23 cellular contexts compared by ENCODE assay signal in the genomic region with DNA sequence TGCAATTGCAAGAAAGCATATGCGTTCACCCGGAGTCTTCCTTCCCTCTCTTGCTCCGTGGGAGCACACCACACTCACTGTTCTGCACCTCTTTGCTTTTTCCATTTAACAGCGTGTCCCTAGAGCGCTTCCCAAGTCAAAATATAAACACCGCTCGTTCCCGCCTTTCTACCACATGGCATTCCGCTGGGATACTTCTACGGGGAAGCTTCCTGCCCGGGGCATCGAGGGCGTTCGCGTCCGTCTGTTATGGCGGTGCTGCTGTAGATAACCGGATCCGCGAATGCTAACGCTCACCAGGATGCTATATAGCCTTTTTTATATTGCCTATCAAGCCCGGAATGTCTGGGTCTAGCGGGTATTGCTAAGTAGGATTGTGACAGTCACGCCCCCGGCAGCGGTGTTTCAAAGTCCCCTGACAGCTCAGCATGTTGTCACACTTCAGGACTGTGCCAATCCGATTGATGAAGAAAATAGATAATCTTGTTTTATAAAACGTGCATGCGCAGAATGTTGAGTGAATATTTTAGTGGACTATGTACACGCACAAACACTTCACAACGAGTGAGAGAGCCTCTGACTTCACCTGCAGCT. TPM values are rescaled to one million over a fixed set of nuclear protein-coding genes. Genes with fewer than 3 reads are reported as not detected.
A peak's percentile ranks its signal among the peaks of the same experiment; 100 is the strongest.
DNase-seq lines count a peak whose midpoint lies in the region; ATAC-seq, FAIRE-seq and TF ChIP-seq lines count a peak whose summit lies in the region.
"Had no signal": no experiment of that assay in that cellular context is flagged by ENCODE, and none has a peak within 500 bp of the region (broad histone marks: within the 10 kb centered on the region; RNA-seq: fewer than 3 reads in every experiment).

No MANE protein-coding gene starts in this region.

- H3K14ac ChIP-seq in H1 (ENCODE audit: insufficient read length): no peak overlapping the region

- POLR2A ChIA-PET in HepG2 (lab: Yijun Ruan, JAX) (interaction anchor here (1.2 kb wide), 1 partner anchor 34 kb away, joined by 7 read pairs; a partner anchor contains a TSS), H1 (lab: Charles Lee; ENCODE audit: partially characterized antibody) (interaction anchor here (0.8 to 1.0 kb wide), 2 partner anchors 9 to 14 kb away, joined by 3 to 4 read pairs; no protein-coding TSS in a partner anchor)

- no peaks in the 10 kb centered on the region for H3K36me3 ChIP-seq in HepG2 (replicated peaks in 1 of 2; ENCODE audit: control insufficient read depth in 1 of 2, insufficient read depth in 2 of 2, low read length in 2 of 2)
- H3K36me3 ChIP-seq in right lobe of liver: no peaks in the 10 kb centered on the region
- no peaks in the 10 kb centered on the region for H3K36me3 ChIP-seq in H1 (ENCODE audit: control insufficient read depth in 2 of 4, insufficient read depth in 4 of 4, low read length in 3 of 4)
- H3K36me3 ChIP-seq in prostate gland: no peaks in the 10 kb centered on the region
- no peaks in the 10 kb centered on the region for H3K36me3 ChIP-seq in H7 (replicated peaks; ENCODE audit: control insufficient read depth, insufficient read depth, low read length)
- H3K36me3 ChIP-seq: BLaER1 treated with 17β-estradiol and CSF1 and Interleukin-3, amounts not matched to agents 10 nM and 100 nM had no signal

- H3K9ac ChIP-seq in HepG2 (ENCODE audit: insufficient read depth, low read depth, low read length): no peak overlapping the region
- no peak overlapping the region for H3K9ac ChIP-seq in H1 (replicated peaks in 1 of 4; ENCODE audit: extremely low read depth in 1 of 4, low read depth in 3 of 4, low read length in 3 of 4)
- H3K9ac ChIP-seq: BLaER1 treated with 17β-estradiol and CSF1 and Interleukin-3, amounts not matched to agents 10 nM and 100 nM had no signal

- no peak overlapping the region for H3K18ac ChIP-seq in H1 (ENCODE audit: extremely low read depth, low read length)

- no peak overlapping the region for H4K91ac ChIP-seq in H1 (replicated peaks; ENCODE audit: insufficient read length, low read length)

- H4K5ac ChIP-seq in H1 (ENCODE audit: insufficient read length, low read depth, low read length): no peak overlapping the region

- 88% methylated on average over 31 of the region's 31 CpGs for WGBS in HepG2 (ENCODE audit: low lambda C conversion rate)
- 94% methylated on average over 25 of the region's 31 CpGs for WGBS in right lobe of liver (ENCODE audit: insufficient coverage, low coverage, low lambda C conversion rate, missing lambda C conversion rate)
- 90% methylated on average over 31 of the region's 31 CpGs; no CpG with 5 or more reads in 1 of the 2 experiments for WGBS in H1 (ENCODE audit: extremely low coverage in 1 of 2, insufficient coverage in 1 of 2, insufficient read length in 1 of 2, insufficient replicate concordance in 2 of 2, low coverage in 1 of 2, low lambda C conversion rate in 2 of 2, missing lambda C conversion rate in 1 of 2), 2 experiments
- 89% methylated on average over 31 of the region's 31 CpGs for WGBS in prostate gland

- H3K27ac ChIP-seq in HepG2 (ENCODE audit: extremely low read length, insufficient read depth, low read length) (no peak overlapping the region), right lobe of liver (no peak overlapping the region), H1 (ENCODE audit: low read depth, low read length) (no peak overlapping the region), prostate gland (peak overlapping the region; percentile 91 to 92)
- H3K27ac ChIP-seq: BLaER1 treated with 17β-estradiol and CSF1 and Interleukin-3, amounts not matched to agents 10 nM and 100 nM; HL-60 had no signal

- TF ChIP-seq RAD21 in HepG2 (CRISPR knock-in tag; IDR thresholded peaks at IDR 0.05) (no peak), H1 (IDR thresholded peaks at IDR 0.05 in 1 of 2, conservative IDR thresholded peaks at IDR 0.05 in 1 of 2; ENCODE audit: low read depth in 2 of 2, low read length in 2 of 2) (no peak)

- TF ChIP-seq POLR2A in HepG2 (IDR thresholded peaks at IDR 0.05; ENCODE audit: insufficient read depth in 1 of 2, low read depth in 2 of 2, low read length in 2 of 2): no peak
- no peak for TF ChIP-seq POLR2A in right lobe of liver (IDR thresholded peaks at IDR 0.05)
- TF ChIP-seq POLR2A in H1 (IDR thresholded peaks at IDR 0.05; ENCODE audit: control extremely low read depth in 1 of 2, low read depth in 2 of 2, low read length in 2 of 2): no peak
- TF ChIP-seq POLR2A in prostate gland (IDR thresholded peaks at IDR 0.05): no peak

- no peak overlapping the region for H2BK20ac ChIP-seq in H1 (ENCODE audit: low read length)

- no peak overlapping the region for H3K23ac ChIP-seq in H1 (ENCODE audit: insufficient read length)

- no peak overlapping the region for H2AFZ ChIP-seq in HepG2 (ENCODE audit: low read length)
- H2AFZ ChIP-seq in H1 (ENCODE audit: low read length): no peak overlapping the region

- no peaks in the 10 kb centered on the region for H3K79me1 ChIP-seq in H1 (ENCODE audit: low read depth, low read length)

- H3K79me2 ChIP-seq in HepG2 (ENCODE audit: insufficient read depth, low read length): no peaks in the 10 kb centered on the region
- no peaks in the 10 kb centered on the region for H3K79me2 ChIP-seq in H1 (ENCODE audit: control insufficient read depth in 1 of 2, insufficient read depth in 2 of 2, low read length in 2 of 2)

- intact Hi-C loops in HepG2 (cut with micrococcal nuclease; ENCODE audit: unreplicated experiment): no loop called here
- intact Hi-C loops in right lobe of liver (cut with DNase I): no loop called here
- intact Hi-C loops in prostate gland (cut with DNase I): no loop called here

- DNase-seq in HepG2 (ENCODE audit: low spot score) (peak; percentile 32), right lobe of liver (no peak), H1 (ENCODE audit: low read depth in 1 of 2, low spot score in 2 of 2) (no peak), prostate gland (ENCODE audit: low spot score) (no peak), H7 (no peak), globus pallidus (ENCODE audit: low spot score) (no peak)
- DNase-seq in stimulated activated CD8-positive, alpha-beta memory T cell treated with anti-CD3 and anti-CD28 coated beads, Interleukin-4, amount 100 ng/mL, for 48 hours: no peak
- DNase-seq: 8988T; CD4-positive, CD25-positive, alpha-beta regulatory T cell; CD8-positive, alpha-beta memory T cell; COR-L47; DMS 273 treated with DMSO at 0.1 percent for 48 hours; DMS53; DND-41; EL; HCEC 1CT; HFFc6; IMR-90 had no signal

- no peak overlapping the region for H2BK5ac ChIP-seq in H1 (ENCODE audit: low read depth, low read length)

- BruUV-seq in HepG2 (replicated peaks; lab: Mats Ljungman, UMichigan): no TSS peak

- CTCF ChIA-PET in HepG2 (lab: Yijun Ruan, JAX; ENCODE audit: low intra/inter-chr PET ratio, low total read pairs) (interaction anchor here (1.4 kb wide), 1 partner anchor 15 kb away, joined by 4 read pairs; no protein-coding TSS in a partner anchor), H1 (lab: Charles Lee; ENCODE audit: partially characterized antibody) (interaction anchor here (0.6 to 0.8 kb wide), 3 partner anchors 15 to 60 kb away, joined by 3 read pairs; no protein-coding TSS in a partner anchor)

- H3K4me1 ChIP-seq in HepG2 (ENCODE audit: insufficient read depth, low read length) (peaks cover 67% of the 10 kb centered on the region), right lobe of liver (peaks cover 0 to 16% (median 2%) of the 10 kb centered on the region in 4 donors), H1 (replicated peaks in 1 of 4; ENCODE audit: control insufficient read depth in 3 of 4, insufficient read depth in 4 of 4, low read length in 3 of 4) (peaks cover 3 to 11% (median 6%) of the 10 kb centered on the region in 4 experiments; a peak in 6 of 7 replicates), prostate gland (replicated peaks) (peaks cover 41% of the 10 kb centered on the region)

- ATAC-seq in HepG2 (no peak), right lobe of liver (no peak)

- no peak overlapping the region for H3K4me3 ChIP-seq in HepG2 (replicated peaks in 1 of 3; ENCODE audit: insufficient read depth in 1 of 3, low read depth in 2 of 3, low read length in 3 of 3)
- no peak overlapping the region for H3K4me3 ChIP-seq in right lobe of liver
- no peak overlapping the region for H3K4me3 ChIP-seq in H1 (ENCODE audit: extremely low read depth in 1 of 4, insufficient read depth in 2 of 4, low read depth in 3 of 4, low read length in 4 of 4)
- H3K4me3 ChIP-seq in prostate gland: no peak overlapping the region
- H3K4me3 ChIP-seq in H7 (ENCODE audit: insufficient read depth, low read depth, low read length): no peak overlapping the region
- H3K4me3 ChIP-seq: BLaER1 treated with 17β-estradiol and CSF1 and Interleukin-3, amounts not matched to agents 10 nM and 100 nM had no signal

- TF ChIP-seq EP300 in HepG2 (IDR thresholded peaks at IDR 0.05; ENCODE audit: low read depth in 2 of 2, low read length in 2 of 2) (no peak), HepG2 (CRISPR knock-in tag; IDR thresholded peaks at IDR 0.05; ENCODE audit: borderline replicate concordance) (no peak), H1 (IDR thresholded peaks at IDR 0.05; ENCODE audit: borderline replicate concordance in 1 of 2, low read depth in 2 of 2, low read length in 2 of 2) (no peak)

- H2BK12ac ChIP-seq in H1 (ENCODE audit: low read depth, low read length): no peak overlapping the region

- H3K27me3 ChIP-seq in HepG2 (ENCODE audit: control insufficient read depth in 1 of 2, insufficient read depth in 2 of 2, low read length in 2 of 2) (no peaks in the 10 kb centered on the region; a peak in 1 of 5 replicates), right lobe of liver (no peaks in the 10 kb centered on the region), H1 (replicated peaks in 1 of 4; ENCODE audit: control insufficient read depth in 3 of 4, extremely low read depth in 1 of 4, insufficient read depth in 3 of 4, low read length in 3 of 4) (no peaks in the 10 kb centered on the region), prostate gland (replicated peaks; ENCODE audit: insufficient read depth) (no peaks in the 10 kb centered on the region), H7 (ENCODE audit: control insufficient read depth, insufficient read depth, low read length) (no peaks in the 10 kb centered on the region)
- H3K27me3 ChIP-seq: BLaER1 treated with 17β-estradiol and CSF1 and Interleukin-3, amounts not matched to agents 10 nM and 100 nM had no signal

- no peak overlapping the region for H3K4ac ChIP-seq in H1 (replicated peaks; ENCODE audit: insufficient read length, low read depth, low read length)

- H2BK120ac ChIP-seq in H1 (replicated peaks; ENCODE audit: low read depth, low read length): no peak overlapping the region

- no peaks in the 10 kb centered on the region for H3K9me3 ChIP-seq in HepG2 (ENCODE audit: low read length)
- H3K9me3 ChIP-seq in right lobe of liver: no peaks in the 10 kb centered on the region
- no peaks in the 10 kb centered on the region for H3K9me3 ChIP-seq in H1 (ENCODE audit: insufficient read depth in 2 of 2, low read depth in 1 of 2, low read length in 1 of 2)
- H3K9me3 ChIP-seq in prostate gland: no peaks in the 10 kb centered on the region
- H3K9me3 ChIP-seq: BLaER1 treated with 17β-estradiol and CSF1 and Interleukin-3, amounts not matched to agents 10 nM and 100 nM had no signal

- H2BK15ac ChIP-seq in H1 (ENCODE audit: low read length): no peak overlapping the region

- no peak overlapping the region for H2AK5ac ChIP-seq in H1 (ENCODE audit: low read depth, low read length)

- H4K20me1 ChIP-seq in HepG2 (ENCODE audit: insufficient read depth, low read length) (no peaks in the 10 kb centered on the region), H1 (replicated peaks in 1 of 2; ENCODE audit: control insufficient read depth in 1 of 2, insufficient read depth in 2 of 2, low read length in 2 of 2) (no peaks in the 10 kb centered on the region)
- H4K20me1 ChIP-seq: BLaER1 treated with 17β-estradiol and CSF1 and Interleukin-3, amounts not matched to agents 10 nM and 100 nM had no signal

- no peak overlapping the region for H3K56ac ChIP-seq in H1 (replicated peaks; ENCODE audit: insufficient read length, low read depth, low read length)

- H4K8ac ChIP-seq in H1 (ENCODE audit: extremely low read depth, insufficient read depth, low read length): no peak overlapping the region

- H3K4me2 ChIP-seq in HepG2 (ENCODE audit: low read depth, low read length): no peak overlapping the region
- no peak overlapping the region for H3K4me2 ChIP-seq in H1 (ENCODE audit: insufficient read depth in 1 of 2, low read depth in 2 of 2, low read length in 2 of 2)
- H3K4me2 ChIP-seq: BLaER1 treated with 17β-estradiol and CSF1 and Interleukin-3, amounts not matched to agents 10 nM and 100 nM had no signal

- in situ Hi-C loops in HepG2 (cut with HindIII; ENCODE audit: extremely low pct_ligation_motif_present, low pct_unique_long_range_greater_than_20kb): no loop called here

- H3K23me2 ChIP-seq in H1 (ENCODE audit: low read depth, low read length): no peaks in the 10 kb centered on the region

- TF ChIP-seq CTCF in HepG2 (CRISPR knock-in tag; IDR thresholded peaks at IDR 0.05): no peak
- no peak for TF ChIP-seq CTCF in right lobe of liver (IDR thresholded peaks at IDR 0.05)
- no peak for TF ChIP-seq CTCF in H1 (IDR thresholded peaks at IDR 0.05; ENCODE audit: control extremely low read depth in 1 of 3, insufficient read depth in 1 of 3, low read depth in 1 of 3, low read length in 3 of 3)
- no peak for TF ChIP-seq CTCF in prostate gland (IDR thresholded peaks at IDR 0.05)

- no peak for FAIRE-seq in HepG2 (lab: Jason Lieb, UNC)
- no peak for FAIRE-seq in H1 (lab: Jason Lieb, UNC)
- FAIRE-seq: G401.6, GM12891, GM19239 had no signal

RNA-seq across cellular contexts. Expression of a gene that starts 31.0 kb away (rescaled TPM):
- total RNA-seq in HepG2 (2016; rRNA removed; fragmentation: Illumina TruSeq; extraction: Trizol) (3.8 and 5.5 TPM in 2 replicates), right lobe of liver (1 to 10 TPM; 1.7 to 3.1 (median 2.1) TPM), prostate gland (10 to 100 TPM; 11.8 to 19.7 TPM)
- 46.8 and 47.3 TPM in 2 replicates for total RNA-seq in HepG2 (2016; cell fraction: cytosol; rRNA removed; fragmentation: Illumina TruSeq; extraction: Trizol; ENCODE audit: low read depth)
- total RNA-seq in HepG2 (2016; cell fraction: insoluble cytoplasmic fraction; rRNA removed; fragmentation: Illumina TruSeq; extraction: Trizol): 2.3 and 7.7 TPM in 2 replicates
- 11.8 and 13.0 TPM in 2 replicates for total RNA-seq in HepG2 (2016; cell fraction: membrane; rRNA removed; fragmentation: Illumina TruSeq; extraction: Trizol)
- 6.5 and 8.4 TPM in 2 replicates for total RNA-seq in HepG2 (2016; cell fraction: nucleus; rRNA removed; fragmentation: Illumina TruSeq; extraction: Trizol)
- polyA plus RNA-seq in HepG2 (2011; rRNA removed) (4.1 and 4.8 TPM in 2 replicates), H1 (2011; rRNA removed) (4.1 and 4.8 TPM in 2 replicates)
- polyA plus RNA-seq in HepG2 (2011; cell fraction: cytosol; rRNA removed): 1.4 TPM in 2 replicates
- polyA plus RNA-seq in HepG2 (2011; cell fraction: nucleus; rRNA removed): 17.6 and 21.2 TPM in 2 replicates
- polyA plus RNA-seq in HepG2 (2012): 2.2 and 4.3 TPM in 2 replicates
- 0.32 and 0.43 TPM in 2 replicates for polyA plus RNA-seq in HepG2 (2016; cell fraction: cytosol; fragmentation: Illumina TruSeq; extraction: Trizol; ENCODE audit: low read depth)
- 2.2 and 2.4 TPM in 2 replicates for polyA plus RNA-seq in HepG2 (2016; cell fraction: insoluble cytoplasmic fraction; fragmentation: Illumina TruSeq; extraction: Trizol; ENCODE audit: low read depth)
- 0.74 and 0.84 TPM in 2 replicates for polyA plus RNA-seq in HepG2 (2016; cell fraction: membrane; fragmentation: Illumina TruSeq; extraction: Trizol; ENCODE audit: low read depth)
- polyA plus RNA-seq in HepG2 (2016; cell fraction: nucleus; fragmentation: Illumina TruSeq; extraction: Trizol; ENCODE audit: insufficient read depth, low read depth): 19.3 and 21.2 TPM in 2 replicates
- polyA minus RNA-seq in HepG2 (2011; rRNA and poly(A)+ RNA removed; ENCODE audit: low replicate concordance): 3.0 and 3.8 TPM in 2 replicates
- 1.8 and 4.1 TPM in 2 replicates for polyA minus RNA-seq in HepG2 (2011; cell fraction: cytosol; rRNA and poly(A)+ RNA removed)
- polyA minus RNA-seq in HepG2 (2011; cell fraction: nucleus; rRNA and poly(A)+ RNA removed): 7.0 and 8.0 TPM in 2 replicates
- 11.5 and 11.6 TPM in 2 replicates for total RNA-seq in H1 (2021; fragmentation: NEBNext Ultra II Directional; extraction: Animal tissue kit (Norgen Biotek cat#: 25700))
- polyA plus RNA-seq in H1 (2011; cell fraction: cytosol; rRNA removed): 6.4 TPM
- 11.8 TPM for polyA plus RNA-seq in H1 (2011; cell fraction: nucleus; rRNA removed)
- polyA plus RNA-seq in H1 (2012, experiment 1 of 2): 8.1 to 15.2 TPM (median 9.5 TPM) in 4 replicates
- polyA plus RNA-seq in H1 (2012, experiment 2 of 2): 3.3 TPM
- 3.0 TPM for polyA plus RNA-seq in H1 (2013, experiment 1 of 2)
- 2.9 TPM for polyA plus RNA-seq in H1 (2013, experiment 2 of 2)
- 3.7 and 4.0 TPM in 2 replicates for polyA minus RNA-seq in H1 (2011; rRNA and poly(A)+ RNA removed)
- polyA minus RNA-seq in H1 (2011; cell fraction: cytosol; rRNA and poly(A)+ RNA removed): 8.0 TPM
- polyA minus RNA-seq in H1 (2011; cell fraction: nucleus; rRNA and poly(A)+ RNA removed): 3.8 TPM
- 3.8 and 4.2 TPM in 2 replicates for total RNA-seq in H7 (2014; rRNA removed; shearing (Covaris generic))
- polyA plus RNA-seq: CD4-positive, CD25-positive, alpha-beta regulatory T cell; CD8-positive, alpha-beta memory T cell had no signal

RNA-seq across cellular contexts. Expression of a gene that starts 31.8 kb away (rescaled TPM):
- total RNA-seq in HepG2 (2016; rRNA removed; fragmentation: Illumina TruSeq; extraction: Trizol) (24.7 and 24.9 TPM in 2 replicates), right lobe of liver (10 to 100 TPM in 4 of 6 experiments, 1 to 10 TPM in 2; 5.8 to 21.0 (median 14.4) TPM), prostate gland (10 to 100 TPM; 29.1 to 41.9 TPM)
- total RNA-seq in HepG2 (2016; cell fraction: cytosol; rRNA removed; fragmentation: Illumina TruSeq; extraction: Trizol; ENCODE audit: low read depth): 4.0 and 5.5 TPM in 2 replicates
- 22.2 and 25.3 TPM in 2 replicates for total RNA-seq in HepG2 (2016; cell fraction: insoluble cytoplasmic fraction; rRNA removed; fragmentation: Illumina TruSeq; extraction: Trizol)
- 15.6 and 15.7 TPM in 2 replicates for total RNA-seq in HepG2 (2016; cell fraction: membrane; rRNA removed; fragmentation: Illumina TruSeq; extraction: Trizol)
- total RNA-seq in HepG2 (2016; cell fraction: nucleus; rRNA removed; fragmentation: Illumina TruSeq; extraction: Trizol): 18.9 and 20.0 TPM in 2 replicates
- polyA plus RNA-seq in HepG2 (2011; rRNA removed) (14.9 and 18.6 TPM in 2 replicates), H1 (2011; rRNA removed) (21.1 and 29.7 TPM in 2 replicates)
- 10.0 and 12.5 TPM in 2 replicates for polyA plus RNA-seq in HepG2 (2011; cell fraction: cytosol; rRNA removed)
- polyA plus RNA-seq in HepG2 (2011; cell fraction: nucleus; rRNA removed): 35.5 and 43.5 TPM in 2 replicates
- 20.5 and 25.8 TPM in 2 replicates for polyA plus RNA-seq in HepG2 (2012)
- polyA plus RNA-seq in HepG2 (2016; cell fraction: cytosol; fragmentation: Illumina TruSeq; extraction: Trizol; ENCODE audit: low read depth): 3.1 and 3.8 TPM in 2 replicates
- polyA plus RNA-seq in HepG2 (2016; cell fraction: insoluble cytoplasmic fraction; fragmentation: Illumina TruSeq; extraction: Trizol; ENCODE audit: low read depth): 10.7 and 16.1 TPM in 2 replicates
- polyA plus RNA-seq in HepG2 (2016; cell fraction: membrane; fragmentation: Illumina TruSeq; extraction: Trizol; ENCODE audit: low read depth): 8.3 and 8.6 TPM in 2 replicates
- 19.8 and 20.3 TPM in 2 replicates for polyA plus RNA-seq in HepG2 (2016; cell fraction: nucleus; fragmentation: Illumina TruSeq; extraction: Trizol; ENCODE audit: insufficient read depth, low read depth)
- 7.0 and 54.0 TPM in 2 replicates for polyA minus RNA-seq in HepG2 (2011; rRNA and poly(A)+ RNA removed; ENCODE audit: low replicate concordance)
- polyA minus RNA-seq in HepG2 (2011; cell fraction: cytosol; rRNA and poly(A)+ RNA removed): 16.7 and 20.3 TPM in 2 replicates
- polyA minus RNA-seq in HepG2 (2011; cell fraction: nucleus; rRNA and poly(A)+ RNA removed): 27.6 and 28.5 TPM in 2 replicates
- total RNA-seq in H1 (2021; fragmentation: NEBNext Ultra II Directional; extraction: Animal tissue kit (Norgen Biotek cat#: 25700)): 109 and 111 TPM in 2 replicates
- 28.8 TPM for polyA plus RNA-seq in H1 (2011; cell fraction: cytosol; rRNA removed)
- 47.7 TPM for polyA plus RNA-seq in H1 (2011; cell fraction: nucleus; rRNA removed)
- polyA plus RNA-seq in H1 (2012, experiment 1 of 2): 46.6 to 63.2 TPM (median 51.9 TPM) in 4 replicates
- polyA plus RNA-seq in H1 (2012, experiment 2 of 2): 41.5 TPM
- polyA plus RNA-seq in H1 (2013, experiment 1 of 2): 32.7 TPM
- polyA plus RNA-seq in H1 (2013, experiment 2 of 2): 34.5 TPM
- polyA minus RNA-seq in H1 (2011; rRNA and poly(A)+ RNA removed): 64.0 and 65.1 TPM in 2 replicates
- 50.4 TPM for polyA minus RNA-seq in H1 (2011; cell fraction: cytosol; rRNA and poly(A)+ RNA removed)
- 44.3 TPM for polyA minus RNA-seq in H1 (2011; cell fraction: nucleus; rRNA and poly(A)+ RNA removed)
- 81.8 and 95.8 TPM in 2 replicates for total RNA-seq in H7 (2014; rRNA removed; shearing (Covaris generic))

RNA-seq across cellular contexts. Expression of a gene that starts 33.9 kb away (rescaled TPM):
- total RNA-seq in HepG2 (2016; rRNA removed; fragmentation: Illumina TruSeq; extraction: Trizol) (13.4 and 36.4 TPM in 2 replicates), right lobe of liver (10 to 100 TPM; 42.7 to 94.1 (median 71.0) TPM), prostate gland (100 to 1,000 TPM; 167 to 217 TPM)
- 13.8 and 16.4 TPM in 2 replicates for total RNA-seq in HepG2 (2016; cell fraction: cytosol; rRNA removed; fragmentation: Illumina TruSeq; extraction: Trizol; ENCODE audit: low read depth)
- total RNA-seq in HepG2 (2016; cell fraction: insoluble cytoplasmic fraction; rRNA removed; fragmentation: Illumina TruSeq; extraction: Trizol): 12.1 and 36.9 TPM in 2 replicates
- total RNA-seq in HepG2 (2016; cell fraction: membrane; rRNA removed; fragmentation: Illumina TruSeq; extraction: Trizol): 20.3 and 20.7 TPM in 2 replicates
- 47.6 and 57.6 TPM in 2 replicates for total RNA-seq in HepG2 (2016; cell fraction: nucleus; rRNA removed; fragmentation: Illumina TruSeq; extraction: Trizol)
- polyA plus RNA-seq in HepG2 (2011; rRNA removed) (21.6 and 23.6 TPM in 2 replicates), H1 (2011; rRNA removed) (14.8 and 32.7 TPM in 2 replicates)
- 16.3 and 29.8 TPM in 2 replicates for polyA plus RNA-seq in HepG2 (2011; cell fraction: cytosol; rRNA removed)
- polyA plus RNA-seq in HepG2 (2011; cell fraction: nucleus; rRNA removed): 231 and 320 TPM in 2 replicates
- 50.7 and 73.8 TPM in 2 replicates for polyA plus RNA-seq in HepG2 (2012)
- polyA plus RNA-seq in HepG2 (2016; cell fraction: cytosol; fragmentation: Illumina TruSeq; extraction: Trizol; ENCODE audit: low read depth): 11.3 and 13.9 TPM in 2 replicates
- polyA plus RNA-seq in HepG2 (2016; cell fraction: insoluble cytoplasmic fraction; fragmentation: Illumina TruSeq; extraction: Trizol; ENCODE audit: low read depth): 16.7 and 22.9 TPM in 2 replicates
- 13.9 and 14.3 TPM in 2 replicates for polyA plus RNA-seq in HepG2 (2016; cell fraction: membrane; fragmentation: Illumina TruSeq; extraction: Trizol; ENCODE audit: low read depth)
- polyA plus RNA-seq in HepG2 (2016; cell fraction: nucleus; fragmentation: Illumina TruSeq; extraction: Trizol; ENCODE audit: insufficient read depth, low read depth): 136 and 145 TPM in 2 replicates
- 7.2 and 27.1 TPM in 2 replicates for polyA minus RNA-seq in HepG2 (2011; rRNA and poly(A)+ RNA removed; ENCODE audit: low replicate concordance)
- polyA minus RNA-seq in HepG2 (2011; cell fraction: cytosol; rRNA and poly(A)+ RNA removed): 22.9 and 24.2 TPM in 2 replicates
- polyA minus RNA-seq in HepG2 (2011; cell fraction: nucleus; rRNA and poly(A)+ RNA removed): 20.3 and 21.2 TPM in 2 replicates
- total RNA-seq in H1 (2021; fragmentation: NEBNext Ultra II Directional; extraction: Animal tissue kit (Norgen Biotek cat#: 25700)): 25.3 and 30.0 TPM in 2 replicates
- polyA plus RNA-seq in H1 (2011; cell fraction: cytosol; rRNA removed): 24.0 TPM
- 151 TPM for polyA plus RNA-seq in H1 (2011; cell fraction: nucleus; rRNA removed)
- polyA plus RNA-seq in H1 (2012, experiment 1 of 2): 20.2 to 49.6 TPM (median 37.7 TPM) in 4 replicates
- 24.4 TPM for polyA plus RNA-seq in H1 (2012, experiment 2 of 2)
- 45.2 TPM for polyA plus RNA-seq in H1 (2013, experiment 1 of 2)
- 38.1 TPM for polyA plus RNA-seq in H1 (2013, experiment 2 of 2)
- polyA minus RNA-seq in H1 (2011; rRNA and poly(A)+ RNA removed): 5.0 and 7.6 TPM in 2 replicates
- polyA minus RNA-seq in H1 (2011; cell fraction: cytosol; rRNA and poly(A)+ RNA removed): 17.7 TPM
- 25.7 TPM for polyA minus RNA-seq in H1 (2011; cell fraction: nucleus; rRNA and poly(A)+ RNA removed)
- 68.4 and 78.4 TPM in 2 replicates for total RNA-seq in H7 (2014; rRNA removed; shearing (Covaris generic))

Comparison
In these comparisons a context has a peak if more than half of its experiments do, and no peak if none do; other contexts are left out.
1. H3K27ac ChIP-seq: peak in prostate gland (2 of 2); none in HepG2 (single experiment), right lobe of liver (0 of 3) and H1 (single experiment).